9 cellular contexts compared by ENCODE assay signal in genomic region chr6:107185570-107185969, GRCh38.
DNase-seq lines count a peak whose midpoint lies in the region; ATAC-seq and TF ChIP-seq lines count a peak whose summit lies in the region.
"Had no signal": no experiment of that assay in that cellular context is flagged by ENCODE, and none has a peak within 500 bp of the region (broad histone marks: within the 10 kb centered on the region; RNA-seq: fewer than 3 reads in every experiment).

No MANE protein-coding gene starts in this region.

- no peaks in the 10 kb centered on the region for H3K9me3 Mint-ChIP-seq in progenitor cell of endocrine pancreas (ENCODE audit: low read depth)

- POLR2A ChIA-PET in RWPE1 (lab: Yijun Ruan, JAX; ENCODE audit: low non-redundant PET) = no interaction called here

- TF ChIP-seq CTCF in fibroblast of pulmonary artery (IDR thresholded peaks at IDR 0.05; ENCODE audit: low read length, missing control alignments) = peak; percentile 46
- peak; percentile 32 for TF ChIP-seq CTCF in progenitor cell of endocrine pancreas (IDR thresholded peaks at IDR 0.05; ENCODE audit: unreplicated experiment)
- TF ChIP-seq CTCF in RWPE1 (conservative IDR thresholded peaks at IDR 0.05; ENCODE audit: low read depth) = no peak; the same call in 1 of the 2 replicates

- H3K27ac ChIP-seq in RWPE1 = no peak overlapping the region

- ATAC-seq in HG02938 (IDR thresholded peaks at IDR 0.05; ENCODE audit: unreplicated experiment) = no peak
- no peak for ATAC-seq in GM21717 (IDR thresholded peaks at IDR 0.05; ENCODE audit: unreplicated experiment)

- no peaks in the 10 kb centered on the region for H3K4me1 Mint-ChIP-seq in progenitor cell of endocrine pancreas (ENCODE audit: low read depth)

- DNase-seq in HCEC 1CT = peak; percentile 32
- peak; percentile 73 for DNase-seq in NCI-H69 (lab: John Stamatoyannopoulos, UW)
- DNase-seq in fibroblast of pulmonary artery (ENCODE audit: low read depth) = peak; percentile 50
- DNase-seq in progenitor cell of endocrine pancreas (ENCODE audit: low spot score, unreplicated experiment) = no peak
- DNase-seq in NOMO-1 (lab: John Stamatoyannopoulos, UW; ENCODE audit: unreplicated experiment in 2 of 2) = no peak
- DNase-seq in RWPE1 (ENCODE audit: low spot score) = no peak
- DNase-seq: activated T-cell treated with anti-CD3 and anti-CD28 coated beads for 4 hours had no signal

- no peak overlapping the region for H3K4me3 ChIP-seq in fibroblast of pulmonary artery (replicated peaks; ENCODE audit: low read depth, low read length)

- no peaks in the 10 kb centered on the region for H3K27me3 Mint-ChIP-seq in progenitor cell of endocrine pancreas

- H3K36me3 Mint-ChIP-seq in progenitor cell of endocrine pancreas (ENCODE audit: insufficient read depth) = peaks cover 4% of the 10 kb centered on the region

- H3K27ac Mint-ChIP-seq in progenitor cell of endocrine pancreas = no peak overlapping the region

- no peak overlapping the region for H3K4me3 Mint-ChIP-seq in progenitor cell of endocrine pancreas (ENCODE audit: low read depth)

- CTCF ChIA-PET in RWPE1 (lab: Yijun Ruan, JAX) = interaction anchor here (0.5 to 1.0 kb wide), 4 partner anchors 8 to 540 kb away, joined by 3 to 4 read pairs (median 3); no protein-coding TSS in a partner anchor

Comparison
In these comparisons a context has a peak if more than half of its experiments do, and no peak if none do; other contexts are left out.
1. DNase-seq: peak in HCEC 1CT (single experiment), NCI-H69 (single experiment) and fibroblast of pulmonary artery (single experiment); none in progenitor cell of endocrine pancreas (single experiment), NOMO-1 (0 of 2) and RWPE1 (single experiment).